In the genomic region with DNA sequence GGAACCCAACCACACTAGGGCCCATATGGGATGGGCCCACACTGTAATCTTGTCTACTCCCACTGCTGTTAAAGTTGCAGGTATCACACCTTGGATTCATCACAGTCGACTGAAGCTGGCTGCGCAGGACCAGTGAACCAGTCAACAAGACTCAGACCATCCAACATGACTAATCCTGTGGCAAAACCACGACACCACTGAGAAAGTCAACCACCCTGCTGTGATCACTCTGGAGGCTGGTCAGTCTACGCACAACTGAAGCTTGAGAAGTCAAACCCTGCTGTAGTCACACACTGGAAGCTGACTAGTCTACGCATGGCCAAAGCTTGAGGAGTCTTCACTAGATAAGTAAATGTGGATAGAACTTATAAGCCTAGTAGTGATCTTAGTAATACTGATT, we compare ENCODE assay signal across 31 cellular contexts. TPM values are rescaled to one million over a fixed set of nuclear protein-coding genes. Genes with fewer than 3 reads are reported as not detected.
DNase-seq lines count a peak whose midpoint lies in the region; ATAC-seq, FAIRE-seq and TF ChIP-seq lines count a peak whose summit lies in the region.
"Had no signal": no experiment of that assay in that cellular context is flagged by ENCODE, and none has a peak within 500 bp of the region (broad histone marks: within the 10 kb centered on the region; RNA-seq: fewer than 3 reads in every experiment).

No MANE protein-coding gene starts in this region.

- ATAC-seq in HG03280 (IDR thresholded peaks at IDR 0.05; ENCODE audit: unreplicated experiment): no peak
- no peak for ATAC-seq in GM18907 (IDR thresholded peaks at IDR 0.05; ENCODE audit: unreplicated experiment)
- ATAC-seq: activated CD8-positive, alpha-beta T cell treated with anti-CD3 and anti-CD28 coated beads, Interleukin-2, amount 10 ng/mL, durations not matched to agents 7 days and 5 days; heart left ventricle had no signal

- intact Hi-C loops in mammary epithelial cell (cut with micrococcal nuclease): no loop called here
- intact Hi-C loops in MCF 10A (cut with micrococcal nuclease): no loop called here
- intact Hi-C loops in stomach (cut with DNase I; ENCODE audit: low total_unique reads): no loop called here
- intact Hi-C loops in ovary (cut with DNase I): no loop called here

- H4K20me1 ChIP-seq in mammary epithelial cell (ENCODE audit: insufficient read depth, low read length): no peaks in the 10 kb centered on the region

- BruUV-seq in mammary epithelial cell (replicated peaks; lab: Mats Ljungman, UMichigan) (no TSS peak), MCF 10A (replicated peaks; lab: Mats Ljungman, UMichigan) (no TSS peak)

- H3K4me1 Mint-ChIP-seq in MCF 10A (ENCODE audit: insufficient read depth, unreplicated experiment): peaks cover 22% of the 10 kb centered on the region
- H3K4me1 Mint-ChIP-seq: nephron had no signal

- H3K9ac ChIP-seq in mammary epithelial cell (ENCODE audit: insufficient read depth, low read length): no peak overlapping the region
- H3K9ac ChIP-seq: GM23248 had no signal

- dilution Hi-C loops in mammary epithelial cell (cut with HindIII; ENCODE audit: low sequenced_read_pairs): no loop called here

- peaks cover 57% of the 10 kb centered on the region for H3K36me3 Mint-ChIP-seq in MCF 10A (ENCODE audit: insufficient read depth, unreplicated experiment)

- DNase-seq in mammary epithelial cell (peak; percentile 58), MCF 10A (ENCODE audit: unreplicated experiment) (no peak), RCC 7860 (ENCODE audit: low spot score) (peak; percentile 91), kidney glomerular epithelial cell (lab: John Stamatoyannopoulos, UW) (peak; percentile 17), stomach (no peak), ovary (no peak)
- DNase-seq: activated CD8-positive, alpha-beta T cell treated with anti-CD3 and anti-CD28 coated beads, Interleukin-2, amount 10 ng/mL, durations not matched to agents 7 days and 5 days; activated naive CD4-positive, alpha-beta T cell treated with Interleukin-2 at 50 U/mL for 16 hours; activated T-cell treated with anti-CD3 and anti-CD28 coated beads, Interleukin-2, amount 50 U/mL, for 1 hour; anterior cingulate cortex; effector memory CD4-positive, alpha-beta T cell; erythroblast; GM23248; heart left ventricle; IMR-90; kidney; lower lobe of right lung; NCI-H1105 treated with DMSO at 0.1 percent for 48 hours; NCI-H2029; pancreas; T-helper 1 cell; testis had no signal

- TF ChIP-seq EP300 in stomach (IDR thresholded peaks at IDR 0.05) (no peak), ovary (IDR thresholded peaks at IDR 0.05) (no peak)

- H3K9me3 ChIP-seq in mammary epithelial cell (replicated peaks; ENCODE audit: insufficient read depth, low read length) (peaks cover 41% of the 10 kb centered on the region), stomach (peaks cover 18 to 45% (median 26%) of the 10 kb centered on the region in 4 donors), ovary (no peaks in the 10 kb centered on the region)
- H3K9me3 ChIP-seq: pancreas, testis had no signal

- FAIRE-seq in RCC 7860 (lab: Jason Lieb, UNC): peak; percentile 93
- FAIRE-seq: kidney, pancreas, TTC549 had no signal

- no peak overlapping the region for H3K27ac Mint-ChIP-seq in MCF 10A (ENCODE audit: low read depth, unreplicated experiment)
- H3K27ac Mint-ChIP-seq: activated CD8-positive, alpha-beta T cell treated with anti-CD3 and anti-CD28 coated beads, Interleukin-2, amount 10 ng/mL, durations not matched to agents 7 days and 5 days; nephron had no signal

- H2AFZ ChIP-seq in mammary epithelial cell (ENCODE audit: low read depth, low read length): no peak overlapping the region
- H2AFZ ChIP-seq: GM23248 had no signal

- H3K4me2 ChIP-seq in mammary epithelial cell (ENCODE audit: insufficient read depth, low read depth, low read length): no peak overlapping the region

- CTCF ChIA-PET in mammary epithelial cell (lab: Charles Lee; ENCODE audit: low non-redundant PET): no interaction called here
- CTCF ChIA-PET in MCF 10A (lab: Yijun Ruan, JAX): interaction anchor here (0.7 to 2.3 kb wide), 3 partner anchors 9 to 42 kb away, joined by 3 to 8 read pairs (median 3); no protein-coding TSS in a partner anchor

- POLR2A ChIA-PET in MCF 10A (lab: Yijun Ruan, JAX): interaction anchor here (0.5 to 2.3 kb wide), 5 partner anchors 9 to 456 kb away, joined by 3 to 8 read pairs (median 3); partner anchors contain the start of genes CYREN and WDR91

- H3K9me3 Mint-ChIP-seq in MCF 10A (ENCODE audit: unreplicated experiment): peaks cover 6% of the 10 kb centered on the region

- no peak overlapping the region for H3K4me3 ChIP-seq in mammary epithelial cell (replicated peaks in 1 of 3; ENCODE audit: insufficient read depth in 1 of 3, low read depth in 2 of 3, low read length in 3 of 3)
- no peak overlapping the region for H3K4me3 ChIP-seq in stomach
- no peak overlapping the region for H3K4me3 ChIP-seq in ovary
- H3K4me3 ChIP-seq: cardiac muscle cell, coronary artery, GM23248, heart left ventricle, lower lobe of right lung, pancreas, testis had no signal

- H3K27me3 ChIP-seq in mammary epithelial cell (ENCODE audit: insufficient read depth, low read length) (no peaks in the 10 kb centered on the region), stomach (no peaks in the 10 kb centered on the region), ovary (no peaks in the 10 kb centered on the region)
- H3K27me3 ChIP-seq: cardiac muscle cell, heart left ventricle, pancreas, testis had no signal

- TF ChIP-seq POLR2A in stomach (IDR thresholded peaks at IDR 0.05): no peak
- no peak for TF ChIP-seq POLR2A in ovary (IDR thresholded peaks at IDR 0.05)

- H3K4me1 ChIP-seq in mammary epithelial cell (ENCODE audit: insufficient read depth, low read length): peaks cover 31% of the 10 kb centered on the region
- peaks cover 5 to 15% (median 10%) of the 10 kb centered on the region in 4 donors for H3K4me1 ChIP-seq in stomach
- no peaks in the 10 kb centered on the region for H3K4me1 ChIP-seq in ovary (ENCODE audit: insufficient read depth)
- H3K4me1 ChIP-seq: heart left ventricle, lower lobe of right lung, pancreas, testis had no signal

- no peak overlapping the region for H3K27ac ChIP-seq in mammary epithelial cell (ENCODE audit: insufficient read depth, low read depth, low read length)
- peak overlapping the region; percentile 78 to 87 (median 82) for H3K27ac ChIP-seq in stomach
- no peak overlapping the region for H3K27ac ChIP-seq in ovary
- H3K27ac ChIP-seq: cardiac muscle cell, GM23248, heart left ventricle, lower lobe of right lung, testis had no signal

- H3K36me3 ChIP-seq in mammary epithelial cell (ENCODE audit: insufficient read depth, low read length) (peaks cover 9% of the 10 kb centered on the region), stomach (peaks cover 17 to 52% (median 41%) of the 10 kb centered on the region in 4 donors), ovary (no peaks in the 10 kb centered on the region)

- WGBS in mammary epithelial cell (ENCODE audit: low coverage, missing lambda C conversion rate): 94% methylated on average over 5 of the region's 5 CpGs
- 86 to 97% (median 94%) methylated on average over 5 of the region's 5 CpGs for WGBS in stomach, 5 donors
- 96 to 98% (median 96%) methylated on average over 5 of the region's 5 CpGs for WGBS in ovary, 3 donors

- H3K4me3 Mint-ChIP-seq in MCF 10A (ENCODE audit: unreplicated experiment): no peak overlapping the region
- H3K4me3 Mint-ChIP-seq: activated CD8-positive, alpha-beta T cell treated with anti-CD3 and anti-CD28 coated beads, Interleukin-2, amount 10 ng/mL, durations not matched to agents 7 days and 5 days; nephron had no signal

- no peak for TF ChIP-seq CTCF in mammary epithelial cell (conservative IDR thresholded peaks at IDR 0.05 in 1 of 2, IDR thresholded peaks at IDR 0.05 in 1 of 2; ENCODE audit: extremely low read depth in 1 of 2, insufficient read depth in 1 of 2, low read depth in 1 of 2, low read length in 2 of 2)
- TF ChIP-seq CTCF in MCF 10A (IDR thresholded peaks at IDR 0.05; ENCODE audit: unreplicated experiment): no peak
- TF ChIP-seq CTCF in stomach (IDR thresholded peaks at IDR 0.05): no peak
- TF ChIP-seq CTCF in ovary (IDR thresholded peaks at IDR 0.05): no peak

- H3K79me2 ChIP-seq in mammary epithelial cell (ENCODE audit: insufficient read depth, low read length): no peaks in the 10 kb centered on the region

- in situ Hi-C loops in mammary epithelial cell (cut with MboI; ENCODE audit: low sequenced_read_pairs in 2 of 2): no loop called here

- H3K27me3 Mint-ChIP-seq in MCF 10A (ENCODE audit: insufficient read depth, unreplicated experiment): no peaks in the 10 kb centered on the region

RNA-seq across cellular contexts. Expression of gene CYREN, which starts 9.6 kb away (rescaled TPM):
- total RNA-seq in mammary epithelial cell (10 to 100 TPM; 45.2 to 55.8 TPM), MCF 10A (2022) (66.0 and 71.0 TPM in 2 replicates), stomach (10 to 100 TPM; 11.1 to 33.0 (median 29.8) TPM), ovary (10 to 100 TPM; 25.4 to 54.2 (median 40.2) TPM)
- polyA plus RNA-seq in mammary epithelial cell (50.3 TPM), stomach (10 to 100 TPM; 21.7 to 30.8 (median 30.5) TPM), ovary (10 to 100 TPM; 21.1 to 24.1 TPM)
- 47.7 TPM for polyA minus RNA-seq in mammary epithelial cell

RNA-seq across cellular contexts. Expression of gene WDR91, which starts 31.2 kb away (rescaled TPM):
- 10 to 100 TPM; 31.5 to 33.8 TPM for total RNA-seq in mammary epithelial cell
- 17.5 TPM for polyA plus RNA-seq in mammary epithelial cell
- 14.5 TPM for polyA minus RNA-seq in mammary epithelial cell
- total RNA-seq in MCF 10A (2022): 6.7 and 7.3 TPM in 2 replicates
- 10 to 100 TPM in 4 of 5 donors, 1 to 10 TPM in 1; 7.0 to 79.4 (median 33.5) TPM for total RNA-seq in stomach
- polyA plus RNA-seq in stomach: 10 to 100 TPM in 1 of 3 donors, 1 to 10 TPM in 2; 6.3 to 13.2 (median 6.6) TPM
- 10 to 100 TPM; 14.7 to 56.3 (median 32.7) TPM for total RNA-seq in ovary
- polyA plus RNA-seq in ovary: 10 to 100 TPM; 12.6 to 17.7 TPM

RNA-seq across cellular contexts. Expression of gene TMEM140, which starts 32.2 kb away (rescaled TPM):
- total RNA-seq in mammary epithelial cell: 1 to 10 TPM in 1 of 2 donors, not detected in 1; 1.0 TPM
- polyA plus RNA-seq in mammary epithelial cell: not detected
- polyA minus RNA-seq in mammary epithelial cell: not detected
- total RNA-seq in MCF 10A (2022): not detected in 2 replicates
- 10 to 100 TPM in 2 of 5 donors, 1 to 10 TPM in 2, under 1 TPM in 1; 0.89 to 18.7 (median 9.7) TPM for total RNA-seq in stomach
- 1 to 10 TPM; 2.1 to 6.5 (median 3.0) TPM for polyA plus RNA-seq in stomach
- 1 to 10 TPM; 5.9 to 9.3 (median 8.4) TPM for total RNA-seq in ovary
- 10 to 100 TPM; 13.0 to 25.0 TPM for polyA plus RNA-seq in ovary
- total RNA-seq: cardiac muscle cell had no signal

RNA-seq across cellular contexts. Expression of gene STRA8, which starts 53.5 kb away (rescaled TPM):
- not detected for total RNA-seq in mammary epithelial cell
- polyA plus RNA-seq in mammary epithelial cell: not detected
- polyA minus RNA-seq in mammary epithelial cell: not detected
- not detected in 2 replicates for total RNA-seq in MCF 10A (2022)
- not detected for total RNA-seq in stomach
- polyA plus RNA-seq in stomach: not detected
- not detected for total RNA-seq in ovary
- not detected for polyA plus RNA-seq in ovary
- total RNA-seq: activated CD8-positive, alpha-beta T cell treated with anti-CD3 and anti-CD28 coated beads, Interleukin-2, amount 10 ng/mL, durations not matched to agents 7 days and 5 days; cardiac muscle cell; fibroblast of villous mesenchyme; GM23248; heart left ventricle; IMR-90; kidney; lower lobe of right lung; mononuclear cell; pancreas; urinary bladder had no signal
- polyA plus RNA-seq: cardiac muscle cell, GM23248, heart left ventricle, IMR-90, urinary bladder had no signal

Comparison
In these comparisons a context has a peak if more than half of its experiments do, and no peak if none do; other contexts are left out.
1. DNase-seq: peak in mammary epithelial cell (single experiment), RCC 7860 (single experiment) and kidney glomerular epithelial cell (single experiment); none in MCF 10A (single experiment), stomach (single experiment) and ovary (0 of 5).
2. H3K27ac ChIP-seq: peak in stomach (5 of 5); none in mammary epithelial cell (single experiment) and ovary (0 of 2).